Comparison of ENCODE assay signal across 8 cellular contexts in the genomic region with DNA sequence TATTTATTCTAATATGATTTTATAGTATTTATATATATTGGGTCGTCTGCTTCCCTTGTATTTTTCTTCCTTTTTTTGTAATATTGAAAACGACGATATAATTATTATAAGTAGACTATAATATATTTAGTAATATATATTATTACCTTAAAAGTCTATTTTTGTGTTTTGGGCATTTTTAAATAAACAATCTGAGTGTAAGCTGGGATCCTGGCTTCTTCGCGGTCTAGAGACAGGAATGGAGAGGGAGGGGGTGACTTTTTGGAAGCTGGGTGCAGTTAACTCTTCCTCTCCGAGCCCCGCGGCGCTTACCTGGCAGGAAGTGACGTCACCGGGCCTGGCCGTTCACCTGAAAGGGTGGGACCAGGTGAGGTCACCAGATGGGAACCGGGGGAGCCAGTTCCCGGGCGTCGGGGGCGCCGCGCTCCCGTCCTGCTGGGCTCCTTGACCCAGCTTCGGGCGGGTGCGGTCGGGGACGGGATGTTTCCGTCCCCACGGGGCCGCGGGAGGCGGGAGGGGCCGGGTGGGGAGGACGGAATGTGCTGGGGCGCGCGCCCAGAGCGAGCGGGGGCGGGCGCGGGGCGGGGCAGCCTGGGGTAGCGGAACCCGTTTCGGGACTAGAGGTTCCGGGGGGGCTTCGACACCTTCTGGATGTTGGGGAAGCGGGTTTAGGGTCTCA. TPM values are rescaled to one million over a fixed set of nuclear protein-coding genes. Genes with fewer than 3 reads are reported as not detected.
A peak's percentile ranks its signal among the peaks of the same experiment; 100 is the strongest.
DNase-seq lines count a peak whose midpoint lies in the region; ATAC-seq lines count a peak whose summit lies in the region.

No MANE protein-coding gene starts in this region.

- H3K36me3 Mint-ChIP-seq in T-cell, result peaks cover 18% of the 10 kb centered on the region

- H3K36me3 ChIP-seq in MG63 (peaks cover 21% of the 10 kb centered on the region), rectal smooth muscle tissue (ENCODE audit: control insufficient read depth, insufficient read depth, low read length) (peaks cover 22% of the 10 kb centered on the region)

- H3K9ac ChIP-seq in rectal smooth muscle tissue (ENCODE audit: low read length), result peak overlapping the region; percentile 99

- H3K9me3 Mint-ChIP-seq in T-cell, result no peaks in the 10 kb centered on the region

- peaks cover 0 to 3% of the 10 kb centered on the region in 2 donors for H3K27me3 Mint-ChIP-seq in T-cell

- intact Hi-C loops in right cardiac atrium (cut with DNase I), result no loop called here

- H3K4me3 Mint-ChIP-seq in T-cell, result peak overlapping the region; percentile 83 to 97 (median 85)

- H3K27me3 ChIP-seq in MG63 (no peaks in the 10 kb centered on the region), right cardiac atrium (ENCODE audit: control insufficient read depth, insufficient read depth) (no peaks in the 10 kb centered on the region), rectal smooth muscle tissue (ENCODE audit: control insufficient read depth, insufficient read depth, low read length) (no peaks in the 10 kb centered on the region)

- POLR2A ChIA-PET in T-cell (lab: Charles Lee), result interaction anchor here (0.6 to 1.2 kb wide), 7 partner anchors 8 to 300 kb away, joined by 3 to 9 read pairs (median 5); a partner anchor contains a TSS

- H3K4me3 ChIP-seq in MG63 (peak overlapping the region; percentile 88), right cardiac atrium (ENCODE audit: low read length) (peak overlapping the region; percentile 83), rectal smooth muscle tissue (ENCODE audit: low read length) (peak overlapping the region; percentile 98)

- H3K27ac ChIP-seq in angular gyrus (ENCODE audit: low read depth, low read length) (peak overlapping the region; percentile 89), right cardiac atrium (ENCODE audit: low read length) (peak overlapping the region; percentile 100), rectal smooth muscle tissue (ENCODE audit: low read depth, low read length) (peak overlapping the region; percentile 100)

- CTCF ChIA-PET in T-cell (lab: Charles Lee), result interaction anchor here in 1 of 2 donors (2.7 kb wide), 1 partner anchor 12 kb away, joined by 11 read pairs; no protein-coding TSS in a partner anchor

- DNase-seq in Daoy (ENCODE audit: low read depth), result peak; percentile 76
- peak; percentile 85 for DNase-seq in MG63
- peak; percentile 69 to 92 (median 81) for DNase-seq in T-cell
- peak; percentile 93 to 97 (median 97) for DNase-seq in right cardiac atrium
- no peak for DNase-seq in GM19240 (ENCODE audit: insufficient read length, low spot score)
- DNase-seq in middle frontal gyrus (ENCODE audit: extremely low spot score, low spot score), result no peak

- ATAC-seq in T-cell (replicated peaks in 1 of 4) (peak in 1 of 4 experiments; percentile 7), right cardiac atrium (peak; percentile 46 to 53)

- H3K27ac Mint-ChIP-seq in T-cell, result peak overlapping the region; percentile 95 to 98

- H3K4me1 ChIP-seq in right cardiac atrium (ENCODE audit: control insufficient read depth, insufficient read depth, low read length) (peaks cover 8% of the 10 kb centered on the region), rectal smooth muscle tissue (ENCODE audit: control insufficient read depth, insufficient read depth, low read length) (peaks cover 24% of the 10 kb centered on the region)

- no peaks in the 10 kb centered on the region for H3K9me3 ChIP-seq in MG63
- no peaks in the 10 kb centered on the region for H3K9me3 ChIP-seq in right cardiac atrium (ENCODE audit: control insufficient read depth, low read length)

- WGBS in right cardiac atrium, result under 1% methylated on average over 47 of the region's 47 CpGs

- peaks cover 55 to 67% (median 57%) of the 10 kb centered on the region in 3 donors for H3K4me1 Mint-ChIP-seq in T-cell

RNA-seq across cellular contexts. Expression of a gene that starts 2.7 kb away (rescaled TPM):
- 0.21 and 2.1 TPM in 2 replicates for total RNA-seq in Daoy (2014; rRNA removed; shearing (Covaris generic))
- total RNA-seq in MG63 (2014; rRNA removed; shearing (Covaris generic); ENCODE audit: low replicate concordance), result 0.66 and 1.4 TPM in 2 replicates
- total RNA-seq in T-cell (1,000 to 10,000 TPM in 1 of 5 donors, 100 to 1,000 TPM in 4; 208 to 1,013 (median 233) TPM), right cardiac atrium (100 to 1,000 TPM in 1 of 4 donors, 10 to 100 TPM in 3; 38.1 to 157 (median 56.4) TPM)
- 203 TPM for polyA plus RNA-seq in right cardiac atrium

RNA-seq across cellular contexts. Expression of a gene that starts 3.1 kb away (rescaled TPM):
- total RNA-seq in Daoy (2014; rRNA removed; shearing (Covaris generic)), result 3.0 and 6.9 TPM in 2 replicates
- total RNA-seq in MG63 (2014; rRNA removed; shearing (Covaris generic); ENCODE audit: low replicate concordance), result 3.0 and 12.4 TPM in 2 replicates
- total RNA-seq in T-cell, result 10 to 100 TPM; 25.2 to 88.1 (median 36.7) TPM
- 10 to 100 TPM; 13.1 to 29.5 (median 20.1) TPM for total RNA-seq in right cardiac atrium
- polyA plus RNA-seq in right cardiac atrium, result 11.3 TPM

RNA-seq across cellular contexts. Expression of a gene that starts 18.2 kb away (rescaled TPM):
- total RNA-seq in Daoy (2014; rRNA removed; shearing (Covaris generic)), result 20.7 and 41.1 TPM in 2 replicates
- 18.1 and 26.5 TPM in 2 replicates for total RNA-seq in MG63 (2014; rRNA removed; shearing (Covaris generic); ENCODE audit: low replicate concordance)
- total RNA-seq in T-cell, result 10 to 100 TPM; 42.0 to 48.7 (median 47.0) TPM
- total RNA-seq in right cardiac atrium, result 10 to 100 TPM; 25.1 to 31.8 (median 27.0) TPM
- 38.3 TPM for polyA plus RNA-seq in right cardiac atrium

RNA-seq across cellular contexts. Expression of a gene that starts 18.4 kb away (rescaled TPM):
- 43.2 and 56.7 TPM in 2 replicates for total RNA-seq in Daoy (2014; rRNA removed; shearing (Covaris generic))
- total RNA-seq in MG63 (2014; rRNA removed; shearing (Covaris generic); ENCODE audit: low replicate concordance), result 62.0 and 62.4 TPM in 2 replicates
- total RNA-seq in T-cell (10 to 100 TPM; 43.0 to 96.1 (median 45.9) TPM), right cardiac atrium (10 to 100 TPM; 41.0 to 42.8 (median 41.3) TPM)
- polyA plus RNA-seq in right cardiac atrium, result 43.5 TPM

RNA-seq across cellular contexts. Expression of a gene that starts 26.4 kb away (rescaled TPM):
- total RNA-seq in Daoy (2014; rRNA removed; shearing (Covaris generic)), result 54.9 and 71.8 TPM in 2 replicates
- total RNA-seq in MG63 (2014; rRNA removed; shearing (Covaris generic); ENCODE audit: low replicate concordance), result 95.9 and 97.8 TPM in 2 replicates
- total RNA-seq in T-cell (1,000 to 10,000 TPM; 3,669 to 4,521 (median 4,268) TPM), right cardiac atrium (1,000 to 10,000 TPM; 1,282 to 1,746 (median 1,468) TPM)
- 1,560 TPM for polyA plus RNA-seq in right cardiac atrium

Comparison
In these comparisons a context has a peak if more than half of its experiments do, and no peak if none do; other contexts are left out.
1. DNase-seq: peak in Daoy (single experiment), MG63 (single experiment), T-cell (34 of 34) and right cardiac atrium (3 of 3); none in GM19240 (single experiment) and middle frontal gyrus (single experiment).
2. RNA of a gene that starts 2.7 kb away (total RNA-seq): 208 to 1,013 TPM in T-cell and 38.1 to 157 TPM in right cardiac atrium; 0.21 to 2.1 TPM in Daoy and 0.66 to 1.4 TPM in MG63; every median in the first group is over 10 times any median in the second.
3. Peak in every context shown above with its lines, with median percentiles within 50 percentile points of each other: H3K4me3 ChIP-seq and H3K27ac ChIP-seq.